In the genomic region with DNA sequence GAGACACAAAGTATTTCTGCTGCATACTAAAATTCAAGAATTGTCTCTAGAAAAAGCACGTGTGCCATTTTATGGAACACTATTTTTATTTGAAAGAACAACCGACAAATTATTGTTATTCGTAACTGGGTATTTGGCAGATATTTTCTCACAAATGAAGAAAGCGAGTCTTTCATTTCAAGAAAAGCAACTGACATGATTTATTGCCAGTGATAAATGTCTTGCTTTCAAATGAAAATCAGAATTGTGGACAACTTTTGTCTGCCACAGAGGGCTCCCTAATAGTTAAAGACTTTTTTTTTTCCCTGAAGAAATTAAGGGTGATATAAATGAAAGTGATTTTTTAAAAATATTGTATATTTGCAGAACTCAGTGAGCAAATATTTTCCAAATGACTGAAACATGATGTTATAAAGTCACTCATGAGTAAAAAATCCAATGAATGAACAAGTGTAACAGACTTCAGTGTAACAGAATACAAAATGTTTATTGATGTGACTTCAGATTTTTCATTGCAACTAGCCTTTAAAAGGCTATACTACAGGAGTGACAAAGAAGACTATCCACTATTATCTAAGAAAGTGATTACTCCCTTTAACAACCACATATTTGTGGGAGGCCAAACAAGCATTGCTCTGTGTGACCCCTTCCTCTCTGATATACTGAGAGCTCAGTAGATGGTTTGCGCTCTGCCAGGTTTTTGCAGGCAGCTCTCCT, we compare ENCODE assay signal across 23 cellular contexts. TPM values are rescaled to one million over a fixed set of nuclear protein-coding genes. Genes with fewer than 3 reads are reported as not detected.
A peak's percentile ranks its signal among the peaks of the same experiment; 100 is the strongest.
DNase-seq lines count a peak whose midpoint lies in the region; ATAC-seq, FAIRE-seq and TF ChIP-seq lines count a peak whose summit lies in the region.
"Had no signal": no experiment of that assay in that cellular context is flagged by ENCODE, and none has a peak within 500 bp of the region (broad histone marks: within the 10 kb centered on the region; RNA-seq: fewer than 3 reads in every experiment).

No MANE protein-coding gene starts in this region.

- ATAC-seq in GM21528 (IDR thresholded peaks at IDR 0.05; ENCODE audit: low FRiP score, unreplicated experiment) (no peak), GM18861 (IDR thresholded peaks at IDR 0.05; ENCODE audit: unreplicated experiment) (no peak)

- H3K36me3 ChIP-seq in mesenchymal stem cell (ENCODE audit: control insufficient read depth in 1 of 2, insufficient read depth in 2 of 2, low read depth in 1 of 2, low read length in 2 of 2), result no peaks in the 10 kb centered on the region
- H3K36me3 ChIP-seq in spleen, result no peaks in the 10 kb centered on the region
- H3K36me3 ChIP-seq: BLaER1 had no signal

- no peak overlapping the region for H2AFZ ChIP-seq in mesenchymal stem cell (ENCODE audit: low read depth, low read length)

- no peak overlapping the region for H4K8ac ChIP-seq in mesenchymal stem cell (ENCODE audit: low read length)

- H2AK5ac ChIP-seq in mesenchymal stem cell (ENCODE audit: low read length, severe bottlenecking), result no peak overlapping the region

- no peak overlapping the region for H4K91ac ChIP-seq in mesenchymal stem cell (ENCODE audit: low read length)

- no peak for TF ChIP-seq RAD21 in Ishikawa (IDR thresholded peaks at IDR 0.05; ENCODE audit: low read depth)

- H3K4ac ChIP-seq in mesenchymal stem cell (ENCODE audit: low read depth in 1 of 2, low read length in 2 of 2), result no peak overlapping the region

- no peak for FAIRE-seq in HTR-8/SVneo (lab: Jason Lieb, UNC)
- FAIRE-seq: GM12892 had no signal

- no peaks in the 10 kb centered on the region for H3K27me3 ChIP-seq in mesenchymal stem cell (ENCODE audit: control insufficient read depth in 1 of 2, insufficient read depth in 1 of 2, low read length in 2 of 2)
- H3K27me3 ChIP-seq in spleen (replicated peaks in 1 of 7), result no peaks in the 10 kb centered on the region
- H3K27me3 ChIP-seq: BLaER1 had no signal

- no peak overlapping the region for H3K4me2 ChIP-seq in mesenchymal stem cell (ENCODE audit: low read length, poor library complexity, severe bottlenecking)
- H3K4me2 ChIP-seq: BLaER1 had no signal

- intact Hi-C loops in spleen (cut with DNase I; ENCODE audit: low total_unique reads), result no loop called here

- H2BK12ac ChIP-seq in mesenchymal stem cell (ENCODE audit: low read length in 2 of 2), result no peak overlapping the region

- H3K79me1 ChIP-seq in mesenchymal stem cell (replicated peaks; ENCODE audit: low read length, poor library complexity, severe bottlenecking), result no peaks in the 10 kb centered on the region

- H2BK5ac ChIP-seq in mesenchymal stem cell (ENCODE audit: low read depth, low read length, poor library complexity, severe bottlenecking), result no peak overlapping the region

- peak overlapping the region; percentile 15 for H3K27ac ChIP-seq in mesenchymal stem cell (ENCODE audit: low read length, poor library complexity, severe bottlenecking)
- no peak overlapping the region for H3K27ac ChIP-seq in spleen
- H3K27ac ChIP-seq: 22Rv1, BLaER1, HL-60 had no signal

- 98% methylated on average over 4 of the region's 5 CpGs for WGBS in mesenchymal stem cell
- WGBS in spleen, 5 donors, result 82 to 91% (median 86%) methylated on average over 5 of the region's 5 CpGs

- H3K23ac ChIP-seq in mesenchymal stem cell (ENCODE audit: low read length in 2 of 2), result no peak overlapping the region

- no peak for TF ChIP-seq CTCF in spleen (IDR thresholded peaks at IDR 0.05 in 8 of 11, conservative IDR thresholded peaks at IDR 0.05 in 3 of 11)

- DNase-seq in COLO829 (ENCODE audit: low spot score), result peak; percentile 67
- DNase-seq in amniotic stem cell (lab: John Stamatoyannopoulos, UW), result peak; percentile 4
- DNase-seq in mesenchymal stem cell, result no peak
- DNase-seq in HTR-8/SVneo (ENCODE audit: insufficient read length, low spot score), result no peak
- no peak for DNase-seq in spleen
- DNase-seq: ACHN; Caco-2; CD4-positive, alpha-beta T cell; DND-41; NCI-H1694; NCI-H2081; NCI-H2171; NCI-H345; NCI-H524 treated with DMSO at 0.1 percent for 48 hours; OCI-M1; Right ventricle myocardium superior had no signal

- H3K4me1 ChIP-seq in mesenchymal stem cell (ENCODE audit: control insufficient read depth, insufficient read depth, low read depth, low read length) (no peaks in the 10 kb centered on the region), spleen (no peaks in the 10 kb centered on the region)
- H3K4me1 ChIP-seq: Caco-2 had no signal

- H3K4me3 ChIP-seq in mesenchymal stem cell (ENCODE audit: insufficient read depth in 1 of 2, low read depth in 1 of 2, low read length in 2 of 2) (no peak overlapping the region), spleen (no peak overlapping the region)
- H3K4me3 ChIP-seq: BLaER1 had no signal

- no peak for TF ChIP-seq POLR2A in spleen (IDR thresholded peaks at IDR 0.05)

- no peak overlapping the region for H2BK15ac ChIP-seq in mesenchymal stem cell (ENCODE audit: low read depth, poor library complexity, severe bottlenecking)

- no peak overlapping the region for H3K14ac ChIP-seq in mesenchymal stem cell (ENCODE audit: low read length in 2 of 2)

- H2BK120ac ChIP-seq in mesenchymal stem cell (ENCODE audit: low read depth, low read length), result no peak overlapping the region

- no peak for TF ChIP-seq EP300 in Ishikawa (IDR thresholded peaks at IDR 0.05; ENCODE audit: borderline replicate concordance)

- H3K18ac ChIP-seq in mesenchymal stem cell (ENCODE audit: low read depth in 1 of 2, low read length in 2 of 2), result no peak overlapping the region

- no peaks in the 10 kb centered on the region for H3K9me3 ChIP-seq in mesenchymal stem cell (ENCODE audit: control insufficient read depth, low read length)
- H3K9me3 ChIP-seq in spleen, result peaks cover 0 to 6% (median 0%) of the 10 kb centered on the region in 8 donors
- H3K9me3 ChIP-seq: BLaER1, Caco-2 had no signal

- H3K9ac ChIP-seq in mesenchymal stem cell (ENCODE audit: low read length), result no peak overlapping the region
- H3K9ac ChIP-seq: BLaER1 had no signal

TF ChIP-seq in Ishikawa, 13 proteins besides CTCF, POLR2A, EP300 and RAD21:
- TF ChIP-seq FOXM1 (IDR thresholded peaks at IDR 0.05; ENCODE audit: borderline replicate concordance, low read depth), result 0 out of 2 replicates have a peak, but pooled peaks have one; percentile 29
- no peak for TF ChIP-seq ZBTB7A (IDR thresholded peaks at IDR 0.05; ENCODE audit: low read depth)
TF ChIP-seq in Ishikawa: peak in this region for 1.

RNA-seq across cellular contexts. Expression of gene SEMA3E, which starts 49.0 kb away (rescaled TPM):
- polyA plus RNA-seq in mesenchymal stem cell (2013, experiment 1 of 2), result 4.3 TPM
- 4.6 TPM for polyA plus RNA-seq in mesenchymal stem cell (2013, experiment 2 of 2)
- total RNA-seq in spleen, result under 1 TPM in 1 of 7 donors, not detected in 6; 0.44 TPM
- polyA plus RNA-seq in spleen, result under 1 TPM in 2 of 3 donors, not detected in 1; under 0.01 to 0.29 TPM
- total RNA-seq: CD4-positive, alpha-beta T cell had no signal

Comparison
In these comparisons a context has a peak if more than half of its experiments do, and no peak if none do; other contexts are left out.
1. DNase-seq: peak in COLO829 (single experiment) and amniotic stem cell (single experiment); none in mesenchymal stem cell (single experiment), HTR-8/SVneo (single experiment) and spleen (single experiment).